ENCODE assay signal across 18 cellular contexts in the genomic region with DNA sequence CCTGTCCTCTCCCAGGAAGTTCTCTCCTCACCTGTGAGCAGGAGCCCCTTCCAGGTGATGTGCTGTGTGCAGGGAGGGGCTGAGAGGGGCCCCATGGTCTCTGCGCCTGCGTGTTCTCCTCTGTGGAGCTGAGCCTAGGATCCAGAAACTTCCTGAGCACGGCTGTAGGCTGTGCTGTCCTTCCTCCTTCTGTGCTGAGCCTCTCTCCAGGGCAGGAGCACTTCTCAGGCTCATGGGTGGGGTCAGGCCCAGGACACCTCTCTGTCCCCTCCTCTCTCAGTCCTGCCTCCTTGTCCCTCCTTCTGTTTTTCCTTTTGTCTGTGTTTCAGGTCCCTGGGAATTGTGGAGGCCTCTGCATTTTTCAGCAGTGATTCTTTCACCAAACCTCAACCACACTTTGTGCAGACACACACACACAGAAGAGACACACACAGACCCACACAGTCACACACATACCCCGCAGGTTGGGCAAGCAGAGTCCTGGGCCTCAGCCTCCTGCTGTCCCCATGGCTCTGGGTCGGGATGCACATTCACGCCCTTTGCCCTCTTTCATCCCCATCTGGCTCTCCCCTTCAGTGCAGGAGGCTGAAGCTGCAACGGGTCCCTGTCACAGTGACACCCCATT. TPM values are rescaled to one million over a fixed set of nuclear protein-coding genes. Genes with fewer than 3 reads are reported as not detected.
"Had no signal": no experiment of that assay in that cellular context is flagged by ENCODE, and none has a peak within 500 bp of the region (broad histone marks: within the 10 kb centered on the region; RNA-seq: fewer than 3 reads in every experiment).

A gene (minus strand): TSS at position 226 of the 625 bp plus-strand sequence. CDS start 131 bp downstream, at position 95.

RNA-seq across cellular contexts. Expression of the gene that starts here (rescaled TPM):
- total RNA-seq: esophagus muscularis mucosa; gastrocnemius medialis; heart right ventricle; left lobe of liver; mesenteric fat pad; mononuclear cell; naive thymus-derived CD8-positive, alpha-beta T cell; osteocyte; pulmonary artery endothelial cell; sciatic nerve; skeletal muscle tissue; spleen; subcutaneous adipose tissue; testis; tibial nerve; upper lobe of right lung; vagina had no signal
- polyA plus RNA-seq: heart right ventricle; naive thymus-derived CD8-positive, alpha-beta T cell; neural cell; spleen had no signal
